ENCODE assay signal across 1 cellular context in genomic region chr4:78707268-78707667, GRCh38.
TF ChIP-seq lines count a peak whose summit lies in the region.

No MANE protein-coding gene starts in this region.

TF ChIP-seq in K562, 482 proteins besides CTCF, POLR2A, EP300 and RAD21 (continued from another document):
- no peak for TF ChIP-seq GTF3C2 (IDR thresholded peaks at IDR 0.05; ENCODE audit: borderline replicate concordance, extremely low read depth, insufficient read length)
- TF ChIP-seq, protein P1, sequence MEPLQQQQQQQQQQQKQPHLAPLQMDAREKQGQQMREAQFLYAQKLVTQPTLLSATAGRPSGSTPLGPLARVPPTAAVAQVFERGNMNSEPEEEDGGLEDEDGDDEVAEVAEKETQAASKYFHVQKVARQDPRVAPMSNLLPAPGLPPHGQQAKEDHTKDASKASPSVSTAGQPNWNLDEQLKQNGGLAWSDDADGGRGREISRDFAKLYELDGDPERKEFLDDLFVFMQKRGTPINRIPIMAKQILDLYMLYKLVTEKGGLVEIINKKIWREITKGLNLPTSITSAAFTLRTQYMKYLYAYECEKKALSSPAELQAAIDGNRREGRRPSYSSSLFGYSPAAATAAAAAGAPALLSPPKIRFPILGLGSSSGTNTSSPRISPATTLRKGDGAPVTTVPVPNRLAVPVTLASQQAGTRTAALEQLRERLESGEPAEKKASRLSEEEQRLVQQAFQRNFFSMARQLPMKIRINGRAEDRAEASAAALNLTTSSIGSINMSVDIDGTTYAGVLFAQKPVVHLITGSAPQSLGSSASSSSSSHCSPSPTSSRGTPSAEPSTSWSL (CRISPR knock-in tag; IDR thresholded peaks at IDR 0.05; ENCODE audit: borderline replicate concordance), result no peak
- TF ChIP-seq, protein P2, sequence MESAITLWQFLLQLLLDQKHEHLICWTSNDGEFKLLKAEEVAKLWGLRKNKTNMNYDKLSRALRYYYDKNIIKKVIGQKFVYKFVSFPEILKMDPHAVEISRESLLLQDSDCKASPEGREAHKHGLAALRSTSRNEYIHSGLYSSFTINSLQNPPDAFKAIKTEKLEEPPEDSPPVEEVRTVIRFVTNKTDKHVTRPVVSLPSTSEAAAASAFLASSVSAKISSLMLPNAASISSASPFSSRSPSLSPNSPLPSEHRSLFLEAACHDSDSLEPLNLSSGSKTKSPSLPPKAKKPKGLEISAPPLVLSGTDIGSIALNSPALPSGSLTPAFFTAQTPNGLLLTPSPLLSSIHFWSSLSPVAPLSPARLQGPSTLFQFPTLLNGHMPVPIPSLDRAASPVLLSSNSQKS (CRISPR knock-in tag; IDR thresholded peaks at IDR 0.05), result no peak
- TF ChIP-seq MYC (IDR thresholded peaks at IDR 0.05; ENCODE audit: low read depth, low read length), result no peak
- no peak for TF ChIP-seq MYC (CRISPR knock-in tag; IDR thresholded peaks at IDR 0.05; ENCODE audit: borderline replicate concordance, low read depth)
- TF ChIP-seq SNAPC5 (CRISPR knock-in tag; IDR thresholded peaks at IDR 0.05), result no peak
- TF ChIP-seq, protein P3, sequence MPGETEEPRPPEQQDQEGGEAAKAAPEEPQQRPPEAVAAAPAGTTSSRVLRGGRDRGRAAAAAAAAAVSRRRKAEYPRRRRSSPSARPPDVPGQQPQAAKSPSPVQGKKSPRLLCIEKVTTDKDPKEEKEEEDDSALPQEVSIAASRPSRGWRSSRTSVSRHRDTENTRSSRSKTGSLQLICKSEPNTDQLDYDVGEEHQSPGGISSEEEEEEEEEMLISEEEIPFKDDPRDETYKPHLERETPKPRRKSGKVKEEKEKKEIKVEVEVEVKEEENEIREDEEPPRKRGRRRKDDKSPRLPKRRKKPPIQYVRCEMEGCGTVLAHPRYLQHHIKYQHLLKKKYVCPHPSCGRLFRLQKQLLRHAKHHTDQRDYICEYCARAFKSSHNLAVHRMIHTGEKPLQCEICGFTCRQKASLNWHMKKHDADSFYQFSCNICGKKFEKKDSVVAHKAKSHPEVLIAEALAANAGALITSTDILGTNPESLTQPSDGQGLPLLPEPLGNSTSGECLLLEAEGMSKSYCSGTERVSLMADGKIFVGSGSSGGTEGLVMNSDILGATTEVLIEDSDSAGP (CRISPR knock-in tag; IDR thresholded peaks at IDR 0.05), result no peak
- no peak for TF ChIP-seq HDAC1 (IDR thresholded peaks at IDR 0.05)
- TF ChIP-seq BRD4 (IDR thresholded peaks at IDR 0.05), result no peak
- no peak for TF ChIP-seq CREBBP (IDR thresholded peaks at IDR 0.05; ENCODE audit: low read depth, low read length)
- TF ChIP-seq JUND (IDR thresholded peaks at IDR 0.05; ENCODE audit: borderline replicate concordance, low read depth, low read length), result no peak
- no peak; the same call in 2 of the 3 replicates for TF ChIP-seq JUND (tag; IDR thresholded peaks at IDR 0.05; ENCODE audit: borderline replicate concordance, low read depth, low read length)
- no peak for TF ChIP-seq EHMT2 (IDR thresholded peaks at IDR 0.05)
- TF ChIP-seq ZNF165 (CRISPR knock-in tag; IDR thresholded peaks at IDR 0.05; ENCODE audit: borderline replicate concordance), result no peak
- no peak for TF ChIP-seq FIP1L1 (IDR thresholded peaks at IDR 0.05; ENCODE audit: low read depth, low read length, poor library complexity, severe bottlenecking)
- TF ChIP-seq EP400 (IDR thresholded peaks at IDR 0.05), result 0 out of 2 replicates have a peak, but pooled peaks have one; percentile 10
- TF ChIP-seq MCM3 (IDR thresholded peaks at IDR 0.05), result no peak
- TF ChIP-seq ZNF232 (CRISPR knock-in tag; IDR thresholded peaks at IDR 0.05), result no peak
- no peak for TF ChIP-seq ZBTB33 (CRISPR knock-in tag; IDR thresholded peaks at IDR 0.05)
- TF ChIP-seq CEBPB (tag; IDR thresholded peaks at IDR 0.05), result no peak
- TF ChIP-seq, protein P4, sequence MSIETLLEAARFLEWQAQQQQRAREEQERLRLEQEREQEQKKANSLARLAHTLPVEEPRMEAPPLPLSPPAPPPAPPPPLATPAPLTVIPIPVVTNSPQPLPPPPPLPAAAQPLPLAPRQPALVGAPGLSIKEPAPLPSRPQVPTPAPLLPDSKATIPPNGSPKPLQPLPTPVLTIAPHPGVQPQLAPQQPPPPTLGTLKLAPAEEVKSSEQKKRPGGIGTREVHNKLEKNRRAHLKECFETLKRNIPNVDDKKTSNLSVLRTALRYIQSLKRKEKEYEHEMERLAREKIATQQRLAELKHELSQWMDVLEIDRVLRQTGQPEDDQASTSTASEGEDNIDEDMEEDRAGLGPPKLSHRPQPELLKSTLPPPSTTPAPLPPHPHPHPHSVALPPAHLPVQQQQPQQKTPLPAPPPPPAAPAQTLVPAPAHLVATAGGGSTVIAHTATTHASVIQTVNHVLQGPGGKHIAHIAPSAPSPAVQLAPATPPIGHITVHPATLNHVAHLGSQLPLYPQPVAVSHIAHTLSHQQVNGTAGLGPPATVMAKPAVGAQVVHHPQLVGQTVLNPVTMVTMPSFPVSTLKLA (conservative IDR thresholded peaks at IDR 0.05), result 0 out of 4 replicates have a peak, but pooled peaks of 1 of the 2 experiments have one; percentile 12
- no peak for TF ChIP-seq CHD2 (IDR thresholded peaks at IDR 0.05; ENCODE audit: low read depth, low read length)
- TF ChIP-seq ZNF778 (CRISPR knock-in tag; IDR thresholded peaks at IDR 0.05), result no peak
- TF ChIP-seq KAT2B (IDR thresholded peaks at IDR 0.05; ENCODE audit: low read depth, low read length), result no peak
- TF ChIP-seq ELF4 (CRISPR knock-in tag; IDR thresholded peaks at IDR 0.05), result no peak
- TF ChIP-seq CBFA2T3 (IDR thresholded peaks at IDR 0.05), result peak; percentile 77
- TF ChIP-seq CBX2 (IDR thresholded peaks at IDR 0.05; ENCODE audit: insufficient read depth, low read length, poor library complexity, severe bottlenecking), result no peak
- no peak for TF ChIP-seq FOS (IDR thresholded peaks at IDR 0.05; ENCODE audit: extremely low read depth, insufficient read length)
- no peak for TF ChIP-seq RNF2 (IDR thresholded peaks at IDR 0.05)
- TF ChIP-seq RBM15 (IDR thresholded peaks at IDR 0.05; ENCODE audit: insufficient read depth, low read length), result no peak
- no peak for TF ChIP-seq TCF7L2 (IDR thresholded peaks at IDR 0.05; ENCODE audit: low read depth, low read length)
- no peak for TF ChIP-seq MECOM (CRISPR knock-in tag; IDR thresholded peaks at IDR 0.05)
- no peak for TF ChIP-seq ZNF655 (CRISPR knock-in tag; IDR thresholded peaks at IDR 0.05)
- no peak for TF ChIP-seq ZNF354B (CRISPR knock-in tag; IDR thresholded peaks at IDR 0.05)
- no peak for TF ChIP-seq CAMTA2 (CRISPR knock-in tag; conservative IDR thresholded peaks at IDR 0.05)
- TF ChIP-seq MLX (CRISPR knock-in tag; conservative IDR thresholded peaks at IDR 0.05), result no peak
- TF ChIP-seq ZNF696 (CRISPR knock-in tag; conservative IDR thresholded peaks at IDR 0.05), result no peak
- no peak for TF ChIP-seq RBM39 (optimal IDR thresholded peaks at IDR 0.05; ENCODE audit: low read depth, low read length)
- TF ChIP-seq SP2 (IDR thresholded peaks at IDR 0.05; ENCODE audit: extremely low read depth, low read depth, low read length, poor library complexity, severe bottlenecking), result no peak
- TF ChIP-seq ZNF431 (CRISPR knock-in tag; IDR thresholded peaks at IDR 0.05), result no peak
- no peak for TF ChIP-seq FOXK1 (CRISPR knock-in tag; IDR thresholded peaks at IDR 0.05; ENCODE audit: borderline replicate concordance)
- TF ChIP-seq FOXA3 (CRISPR knock-in tag; conservative IDR thresholded peaks at IDR 0.05 in 1 of 2, IDR thresholded peaks at IDR 0.05 in 1 of 2), result no peak
- TF ChIP-seq MEF2A (IDR thresholded peaks at IDR 0.05; ENCODE audit: control insufficient read depth, low read depth, low read length), result no peak
- TF ChIP-seq ZNF143 (CRISPR knock-in tag; IDR thresholded peaks at IDR 0.05), result no peak
TF ChIP-seq in K562: peak in this region for 31.
